Comparison of ENCODE assay signal across 18 cellular contexts in genomic region chr9:128105538-128106175, GRCh38. TPM values are rescaled to one million over a fixed set of nuclear protein-coding genes. Genes with fewer than 3 reads are reported as not detected.
"Had no signal": no experiment of that assay in that cellular context is flagged by ENCODE, and none has a peak within 500 bp of the region (broad histone marks: within the 10 kb centered on the region; RNA-seq: fewer than 3 reads in every experiment).

No MANE protein-coding gene starts in this region.

- H3K27me3 ChIP-seq: dorsolateral prefrontal cortex, ovary, sigmoid colon, tibial artery, vagina had no signal

- H3K4me3 ChIP-seq: dorsolateral prefrontal cortex, left ventricle myocardium inferior, ovary, sigmoid colon, tibial artery, vagina had no signal

- H3K9me3 Mint-ChIP-seq: activated CD4-positive, alpha-beta T cell treated with anti-CD3 and anti-CD28 coated beads, Interleukin-2, amount 10 ng/mL, durations not matched to agents 24 days and 14 days; activated T-helper 17 cell treated with anti-CD3 and anti-CD28 coated beads, Interleukin-2, amount 50 U/mL, for 72 hours had no signal

- H3K9me3 ChIP-seq: left ventricle myocardium inferior, ovary, sigmoid colon, tibial artery, vagina had no signal

- H3K27me3 Mint-ChIP-seq: activated CD4-positive, alpha-beta T cell treated with anti-CD3 and anti-CD28 coated beads, Interleukin-2, amount 10 ng/mL, durations not matched to agents 24 days and 14 days; activated T-helper 17 cell treated with anti-CD3 and anti-CD28 coated beads, Interleukin-2, amount 50 U/mL, for 72 hours had no signal

- H3K4me3 Mint-ChIP-seq: activated CD4-positive, alpha-beta T cell treated with anti-CD3 and anti-CD28 coated beads, Interleukin-2, amount 10 ng/mL, durations not matched to agents 24 days and 14 days; activated CD8-positive, alpha-beta T cell treated with anti-CD3 and anti-CD28 coated beads, Interleukin-2, amount 10 ng/mL, durations not matched to agents 7 days and 5 days; activated T-helper 17 cell treated with anti-CD3 and anti-CD28 coated beads, Interleukin-2, amount 50 U/mL, for 72 hours had no signal

- H3K27ac ChIP-seq: left ventricle myocardium inferior, sigmoid colon, tibial artery, vagina had no signal

- DNase-seq: activated CD4-positive, alpha-beta T cell treated with anti-CD3 and anti-CD28 coated beads, Interleukin-2, amount 10 ng/mL, durations not matched to agents 24 days and 14 days; activated CD4-positive, CD25-positive, alpha-beta regulatory T cell; activated CD8-positive, alpha-beta T cell treated with anti-CD3 and anti-CD28 coated beads, Interleukin-2, amount 10 ng/mL, durations not matched to agents 7 days and 5 days; activated naive CD4-positive, alpha-beta T cell treated with Interleukin-2 at 50 U/mL for 16 hours; anterior cingulate cortex; dorsolateral prefrontal cortex; left ventricle myocardium inferior; mesenchymal stem cell; stimulated activated CD4-positive, alpha-beta T cell treated with anti-CD3 and anti-CD28 coated beads, Interleukin-12 subunit alpha, Interleukin-12 subunit beta, amount 100 ng/mL, for 4 hours; stimulated activated CD4-positive, alpha-beta T cell treated with anti-CD3 and anti-CD28 coated beads, Interleukin-2, amount 100 ng/mL, for 24 hours; T-helper 2 cell; tibial artery had no signal

- H3K27ac Mint-ChIP-seq: activated CD4-positive, alpha-beta T cell treated with anti-CD3 and anti-CD28 coated beads, Interleukin-2, amount 10 ng/mL, durations not matched to agents 24 days and 14 days; activated T-helper 17 cell treated with anti-CD3 and anti-CD28 coated beads, Interleukin-2, amount 50 U/mL, for 72 hours had no signal

- H3K36me3 ChIP-seq: ovary had no signal

RNA-seq across cellular contexts. Expression of gene LCN2, which starts 43.6 kb away (rescaled TPM):
- total RNA-seq: activated CD4-positive, alpha-beta T cell treated with anti-CD3 and anti-CD28 coated beads, Interleukin-2, amount 10 ng/mL, durations not matched to agents 24 days and 14 days; activated CD8-positive, alpha-beta T cell treated with anti-CD3 and anti-CD28 coated beads, Interleukin-2, amount 10 ng/mL, durations not matched to agents 7 days and 5 days; activated T-helper 17 cell treated with anti-CD3 and anti-CD28 coated beads, Interleukin-2, amount 50 U/mL, for 72 hours; cerebellum; left ventricle myocardium inferior; sigmoid colon had no signal
- polyA plus RNA-seq: neural cell had no signal
